10 cellular contexts compared by ENCODE assay signal in genomic region chr2:197079832-197080555, GRCh38.
A peak's percentile ranks its signal among the peaks of the same experiment; 100 is the strongest.
DNase-seq lines count a peak whose midpoint lies in the region; ATAC-seq and TF ChIP-seq lines count a peak whose summit lies in the region.
"Had no signal": no experiment of that assay in that cellular context is flagged by ENCODE, and none has a peak within 500 bp of the region (broad histone marks: within the 10 kb centered on the region; RNA-seq: fewer than 3 reads in every experiment).

No MANE protein-coding gene starts in this region.

- H3K4me3 ChIP-seq in osteoblast (ENCODE audit: insufficient read depth, low read length) (no peak overlapping the region), transverse colon (no peak overlapping the region)

- TF ChIP-seq POLR2A in transverse colon (IDR thresholded peaks at IDR 0.05): no peak

- H3K27ac Mint-ChIP-seq in effector memory CD8-positive, alpha-beta T cell: peak overlapping the region; percentile 33 to 73
- H3K27ac Mint-ChIP-seq in T-cell: peak overlapping the region in 1 of 2 donors; percentile 62
- H3K27ac Mint-ChIP-seq: activated T-helper 2 cell treated with anti-CD3 and anti-CD28 coated beads, Interferon-gamma antibody, Interleukin-2, Interleukin-4, amounts not matched to agents 10 μg/mL and 5 μg/mL and 100 μg/mL, durations not matched to agents 14 hours and 24 hours and 36 hours had no signal

- in situ Hi-C loops in transverse colon (cut with MboI; ENCODE audit: low pct_ligation_motif_present in 1 of 4, low pct_unique_long_range_greater_than_20kb in 1 of 4, low sequenced_read_pairs in 3 of 4): no loop called here

- CTCF ChIA-PET in T-cell (lab: Charles Lee): no interaction called here

- H3K4me2 ChIP-seq in osteoblast (ENCODE audit: insufficient read depth, low read length): peak overlapping the region; percentile 3

- H3K36me3 Mint-ChIP-seq in effector memory CD8-positive, alpha-beta T cell (ENCODE audit: insufficient read depth): peaks cover 84% of the 10 kb centered on the region
- peaks cover 87% of the 10 kb centered on the region for H3K36me3 Mint-ChIP-seq in T-cell

- peaks cover 18% of the 10 kb centered on the region for H3K4me1 ChIP-seq in osteoblast (ENCODE audit: insufficient read depth, low read length)
- H3K4me1 ChIP-seq in transverse colon: peaks cover 0 to 26% (median 14%) of the 10 kb centered on the region in 4 donors

- peaks cover 5 to 11% of the 10 kb centered on the region in 2 donors for H3K4me1 Mint-ChIP-seq in effector memory CD8-positive, alpha-beta T cell (ENCODE audit: low read depth in 2 of 2)
- H3K4me1 Mint-ChIP-seq in T-cell: peaks cover 6 to 10% (median 7%) of the 10 kb centered on the region in 3 donors

- H2AFZ ChIP-seq in osteoblast (ENCODE audit: low read length): no peak overlapping the region

- 56 to 58% methylated on average over 6 of the region's 6 CpGs for WGBS in transverse colon (ENCODE audit: low coverage in 1 of 2), 2 donors

- H3K4me3 Mint-ChIP-seq in effector memory CD8-positive, alpha-beta T cell: no peak overlapping the region
- no peak overlapping the region for H3K4me3 Mint-ChIP-seq in T-cell

- peaks cover 0 to 8% of the 10 kb centered on the region in 2 donors for H3K9me3 Mint-ChIP-seq in effector memory CD8-positive, alpha-beta T cell
- H3K9me3 Mint-ChIP-seq in T-cell: peaks cover 0 to 12% (median 0%) of the 10 kb centered on the region in 3 donors

- intact Hi-C loops in transverse colon (cut with DNase I; ENCODE audit: low total_unique reads): no loop called here

- no peak for TF ChIP-seq CTCF in osteoblast (IDR thresholded peaks at IDR 0.05; ENCODE audit: extremely low read depth, low read depth, low read length)
- no peak for TF ChIP-seq CTCF in transverse colon (IDR thresholded peaks at IDR 0.05)

- POLR2A ChIA-PET in T-cell (lab: Charles Lee): interaction anchor here (0.6 kb wide), 2 partner anchors 293 to 341 kb away, joined by 3 to 6 read pairs; no protein-coding TSS in a partner anchor

- H3K36me3 ChIP-seq in osteoblast (ENCODE audit: insufficient read depth, low read length) (no peaks in the 10 kb centered on the region), transverse colon (no peaks in the 10 kb centered on the region)

- TF ChIP-seq EP300 in transverse colon (IDR thresholded peaks at IDR 0.05; ENCODE audit: low read depth): no peak

- DNase-seq in GM03348 (ENCODE audit: low spot score) (peak; percentile 38), NCI-H2196 (lab: John Stamatoyannopoulos, UW; ENCODE audit: unreplicated experiment) (peak; percentile 13), osteoblast (ENCODE audit: insufficient read length, low spot score, missing footprints) (no peak), transverse colon (no peak), middle frontal gyrus (ENCODE audit: extremely low spot score, low spot score) (no peak), T-cell (no peak)
- DNase-seq in effector memory CD8-positive, alpha-beta T cell: no peak
- DNase-seq: GDM1 had no signal

- no peaks in the 10 kb centered on the region for H3K27me3 Mint-ChIP-seq in effector memory CD8-positive, alpha-beta T cell
- H3K27me3 Mint-ChIP-seq in T-cell: no peaks in the 10 kb centered on the region

- H4K20me1 ChIP-seq in osteoblast (ENCODE audit: insufficient read depth, low read length): no peaks in the 10 kb centered on the region

- no peaks in the 10 kb centered on the region for H3K79me2 ChIP-seq in osteoblast (ENCODE audit: insufficient read depth, low read length)

- H3K27ac ChIP-seq in osteoblast (ENCODE audit: low read depth, low read length) (no peak overlapping the region), transverse colon (peak overlapping the region in 1 of 4 donors; percentile 22)

- H3K27me3 ChIP-seq in osteoblast (ENCODE audit: insufficient read depth, low read length): no peaks in the 10 kb centered on the region
- H3K27me3 ChIP-seq in transverse colon: no peaks in the 10 kb centered on the region

- no peak for ATAC-seq in effector memory CD8-positive, alpha-beta T cell (replicated peaks)
- ATAC-seq in HG03378 (IDR thresholded peaks at IDR 0.05; ENCODE audit: unreplicated experiment): no peak
- ATAC-seq in T-cell (replicated peaks in 1 of 4): no peak

- H3K9me3 ChIP-seq in osteoblast (ENCODE audit: low read depth, low read length) (no peaks in the 10 kb centered on the region), transverse colon (no peaks in the 10 kb centered on the region)

Comparison
In these comparisons a context has a peak if more than half of its experiments do, and no peak if none do; other contexts are left out.
1. DNase-seq: peak in GM03348 (single experiment) and NCI-H2196 (single experiment); none in effector memory CD8-positive, alpha-beta T cell (0 of 3), osteoblast (single experiment), transverse colon (single experiment), middle frontal gyrus (single experiment) and T-cell (0 of 34).